In the genomic region with DNA sequence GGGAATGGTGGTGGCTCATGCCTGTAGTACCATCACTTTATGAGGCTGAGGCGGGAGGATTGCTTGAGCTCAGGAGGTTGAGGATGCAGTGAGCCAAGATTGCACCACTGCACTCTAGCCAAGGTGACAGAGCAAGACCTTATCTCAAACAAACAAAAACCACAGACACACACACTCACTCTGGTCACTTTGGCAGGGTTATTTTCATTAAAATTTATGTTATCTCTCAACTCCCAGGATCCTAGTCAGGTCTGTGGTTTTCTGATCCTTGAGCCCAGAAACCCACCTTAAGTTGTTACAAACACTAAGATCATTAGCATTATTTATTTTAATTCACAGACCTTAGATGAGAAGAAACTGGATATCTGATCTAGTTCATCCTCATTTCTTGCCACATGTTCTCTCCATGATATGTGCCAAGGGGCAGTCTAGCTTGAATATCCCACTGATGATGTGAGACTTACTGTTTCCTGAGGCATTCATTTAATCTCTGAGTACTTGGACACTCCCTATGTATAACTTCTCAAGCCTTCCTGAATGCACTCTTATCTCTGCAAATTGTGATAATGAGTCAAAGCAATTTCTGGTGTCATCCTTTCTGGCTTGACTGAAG, we compare ENCODE assay signal across 12 cellular contexts. TPM values are rescaled to one million over a fixed set of nuclear protein-coding genes. Genes with fewer than 3 reads are reported as not detected.
DNase-seq lines count a peak whose midpoint lies in the region; ATAC-seq, FAIRE-seq and TF ChIP-seq lines count a peak whose summit lies in the region.
"Had no signal": no experiment of that assay in that cellular context is flagged by ENCODE, and none has a peak within 500 bp of the region (broad histone marks: within the 10 kb centered on the region; RNA-seq: fewer than 3 reads in every experiment).

No MANE protein-coding gene starts in this region.

- SMC1A ChIA-PET in GM12878 (lab: Charles Lee; ENCODE audit: uncharacterized antibody, unreplicated experiment), result interaction anchor here (1.1 kb wide), 1 partner anchor 330 kb away, joined by 3 read pairs; no protein-coding TSS in a partner anchor

- H3K27ac ChIP-seq in CD4-positive, CD25-positive, alpha-beta regulatory T cell (ENCODE audit: insufficient read depth, low read length, poor library complexity, severe bottlenecking), result no peak overlapping the region
- H3K27ac ChIP-seq in GM12878 (ENCODE audit: control insufficient read depth, insufficient read depth) (no peak overlapping the region), right lobe of liver (no peak overlapping the region)

- WGBS in GM12878 (ENCODE audit: insufficient coverage, insufficient replicate concordance, low lambda C conversion rate, missing lambda C conversion rate), result 100% methylated on average over 1 of the region's 1 CpG
- no CpG with 5 or more reads among the region's 1 CpG for WGBS in right lobe of liver (ENCODE audit: insufficient coverage, low coverage, low lambda C conversion rate, missing lambda C conversion rate)

- ATAC-seq in CD4-positive, CD25-positive, alpha-beta regulatory T cell (ENCODE audit: low read depth in 2 of 2), result no peak
- peak; percentile 20; the same call in 2 of the 3 replicates for ATAC-seq in GM12878
- peak; percentile 57 to 72 (median 64) for ATAC-seq in right lobe of liver

- peak overlapping the region in 2 of 3 donors; percentile 9 to 85 for H3K27ac Mint-ChIP-seq in CD4-positive, CD25-positive, alpha-beta regulatory T cell
- H3K27ac Mint-ChIP-seq in HFFc6, result peak overlapping the region; percentile 19; the same call in 1 of the 2 replicates
- H3K27ac Mint-ChIP-seq in activated naive CD4-positive, alpha-beta T cell treated with anti-CD3 and anti-CD28 coated beads, Interleukin-2, amount 10 ng/mL, durations not matched to agents 7 days and 5 days, result no peak overlapping the region
- H3K27ac Mint-ChIP-seq: activated naive CD8-positive, alpha-beta T cell treated with anti-CD3 and anti-CD28 coated beads, Interleukin-2, amount 10 ng/mL, durations not matched to agents 7 days and 5 days had no signal

- DNase-seq in CD4-positive, CD25-positive, alpha-beta regulatory T cell, result no peak
- DNase-seq in HFFc6 (peak; percentile 65), GM12878 (ENCODE audit: low read depth, low spot score) (no peak), right lobe of liver (peak in 1 of 3 donors; percentile 66), NCI-H187 treated with DMSO at 0.1 percent for 48 hours (lab: John Stamatoyannopoulos, UW) (no peak), ureter (ENCODE audit: low spot score) (no peak)
- DNase-seq in stimulated activated CD4-positive, alpha-beta T cell treated with anti-CD3 and anti-CD28 coated beads, Interleukin-12 subunit alpha, Interleukin-12 subunit beta, amount 100 ng/mL, for 4 hours, result no peak
- no peak for DNase-seq in activated naive CD4-positive, alpha-beta T cell treated with anti-CD3 and anti-CD28 coated beads, Interleukin-2, amount 10 ng/mL, durations not matched to agents 7 days and 5 days
- DNase-seq: activated CD4-positive, alpha-beta T cell treated with anti-CD3 and anti-CD28 coated beads, Interleukin-2, amount 50 U/mL, for 4 hours; activated naive CD8-positive, alpha-beta T cell treated with anti-CD3 and anti-CD28 coated beads, Interleukin-2, amount 10 ng/mL, durations not matched to agents 7 days and 5 days; H7; SW 1271 had no signal

- no peaks in the 10 kb centered on the region for H3K27me3 ChIP-seq in CD4-positive, CD25-positive, alpha-beta regulatory T cell (ENCODE audit: control insufficient read depth, insufficient read depth, low read length)
- H3K27me3 ChIP-seq in GM12878 (replicated peaks in 1 of 2; ENCODE audit: control insufficient read depth in 2 of 2, insufficient read depth in 2 of 2, low read length in 1 of 2) (no peaks in the 10 kb centered on the region), right lobe of liver (no peaks in the 10 kb centered on the region)

- no peaks in the 10 kb centered on the region for H3K27me3 Mint-ChIP-seq in CD4-positive, CD25-positive, alpha-beta regulatory T cell
- H3K27me3 Mint-ChIP-seq in HFFc6 (ENCODE audit: insufficient read depth), result peaks cover 3% of the 10 kb centered on the region; the same call in 1 of the 2 replicates
- no peaks in the 10 kb centered on the region for H3K27me3 Mint-ChIP-seq in activated naive CD4-positive, alpha-beta T cell treated with anti-CD3 and anti-CD28 coated beads, Interleukin-2, amount 10 ng/mL, durations not matched to agents 7 days and 5 days
- H3K27me3 Mint-ChIP-seq: activated naive CD8-positive, alpha-beta T cell treated with anti-CD3 and anti-CD28 coated beads, Interleukin-2, amount 10 ng/mL, durations not matched to agents 7 days and 5 days had no signal

- intact Hi-C loops in GM12878 (cut with micrococcal nuclease; ENCODE audit: unreplicated experiment) (no loop called here), right lobe of liver (cut with DNase I) (no loop called here)

- no peak overlapping the region for H2AFZ ChIP-seq in GM12878 (ENCODE audit: control insufficient read depth, low read depth, low read length)

- no peak for TF ChIP-seq CTCF in HFFc6 (IDR thresholded peaks at IDR 0.05)
- no peak for TF ChIP-seq CTCF in GM12878 (IDR thresholded peaks at IDR 0.05 in 2 of 3, conservative IDR thresholded peaks at IDR 0.05 in 1 of 3; ENCODE audit: control insufficient read depth in 2 of 3, extremely low read depth in 1 of 3, insufficient read depth in 1 of 3, low read depth in 3 of 3, low read length in 3 of 3)
- TF ChIP-seq CTCF in right lobe of liver (IDR thresholded peaks at IDR 0.05), result no peak

- H3K36me3 ChIP-seq in CD4-positive, CD25-positive, alpha-beta regulatory T cell (ENCODE audit: control insufficient read depth, insufficient read depth, low read length), result peaks cover 8% of the 10 kb centered on the region
- H3K36me3 ChIP-seq in GM12878 (ENCODE audit: control insufficient read depth in 2 of 2, insufficient read depth in 2 of 2, low read length in 1 of 2), result peaks cover 0 to 2% of the 10 kb centered on the region in 2 experiments; a peak in 1 of 4 replicates
- peaks cover 0 to 10% (median 4%) of the 10 kb centered on the region in 4 donors for H3K36me3 ChIP-seq in right lobe of liver

- TF ChIP-seq POLR2A in GM12878 (IDR thresholded peaks at IDR 0.05; ENCODE audit: low read depth, low read length), result no peak
- TF ChIP-seq POLR2A in right lobe of liver (IDR thresholded peaks at IDR 0.05), result no peak

- RAD21 ChIA-PET in GM12878 (lab: Charles Lee; ENCODE audit: unreplicated experiment), result interaction anchor here (1.9 kb wide), 1 partner anchor 187 kb away, joined by 5 read pairs; no protein-coding TSS in a partner anchor

- FAIRE-seq in GM12878 (lab: Jason Lieb, UNC), result peak; percentile 38

- TF ChIP-seq RAD21 in GM12878 (IDR thresholded peaks at IDR 0.05; ENCODE audit: insufficient read depth, low read depth, low read length), result no peak

- POLR2A ChIA-PET in GM12878 (lab: Charles Lee), result interaction anchor here (0.6 kb wide), 1 partner anchor 1755 kb away, joined by 3 read pairs; no protein-coding TSS in a partner anchor

- TF ChIP-seq EP300 in GM12878 (IDR thresholded peaks at IDR 0.05; ENCODE audit: borderline replicate concordance in 1 of 2, control insufficient read depth in 1 of 2, low read depth in 2 of 2, low read length in 2 of 2), result no peak

- H3K9me3 ChIP-seq in CD4-positive, CD25-positive, alpha-beta regulatory T cell (ENCODE audit: control insufficient read depth in 2 of 2, low read length in 2 of 2), result no peaks in the 10 kb centered on the region
- H3K9me3 ChIP-seq in GM12878 (replicated peaks; ENCODE audit: control insufficient read depth, insufficient read depth, low read length) (no peaks in the 10 kb centered on the region), right lobe of liver (no peaks in the 10 kb centered on the region)

- H3K79me2 ChIP-seq in GM12878 (ENCODE audit: control insufficient read depth, insufficient read depth, low read length), result no peaks in the 10 kb centered on the region

- no peak overlapping the region for H3K9ac ChIP-seq in GM12878 (ENCODE audit: control insufficient read depth, insufficient read depth, low read length)

- no peaks in the 10 kb centered on the region for H3K9me3 Mint-ChIP-seq in CD4-positive, CD25-positive, alpha-beta regulatory T cell
- H3K9me3 Mint-ChIP-seq in HFFc6, result no peaks in the 10 kb centered on the region
- H3K9me3 Mint-ChIP-seq in activated naive CD4-positive, alpha-beta T cell treated with anti-CD3 and anti-CD28 coated beads, Interleukin-2, amount 10 ng/mL, durations not matched to agents 7 days and 5 days, result no peaks in the 10 kb centered on the region
- H3K9me3 Mint-ChIP-seq: activated naive CD8-positive, alpha-beta T cell treated with anti-CD3 and anti-CD28 coated beads, Interleukin-2, amount 10 ng/mL, durations not matched to agents 7 days and 5 days had no signal

- in situ Hi-C loops in GM12878 (cut with MboI), result no loop called here

- no peak overlapping the region for H3K4me2 ChIP-seq in GM12878 (ENCODE audit: control insufficient read depth, insufficient read depth)

- no peaks in the 10 kb centered on the region for H4K20me1 ChIP-seq in GM12878 (ENCODE audit: control insufficient read depth, insufficient read depth)

- BruUV-seq in GM12878 (replicated peaks; lab: Mats Ljungman, UMichigan), result no TSS peak

- H3K4me3 ChIP-seq in CD4-positive, CD25-positive, alpha-beta regulatory T cell (ENCODE audit: low read depth, low read length), result no peak overlapping the region
- H3K4me3 ChIP-seq in GM12878, result no peak overlapping the region
- H3K4me3 ChIP-seq in right lobe of liver, result no peak overlapping the region

- CTCF ChIA-PET in GM12878 (lab: Yijun Ruan, JAX), result interaction anchor here (1.0 to 2.1 kb wide), 4 partner anchors 9 to 187 kb away, joined by 3 to 11 read pairs (median 6); no protein-coding TSS in a partner anchor
- CTCF ChIA-PET in activated naive CD4-positive, alpha-beta T cell treated with anti-CD3 and anti-CD28 coated beads, Interleukin-2, amount 10 ng/mL, durations not matched to agents 7 days and 5 days (lab: Charles Lee), result interaction anchor here (1.2 to 1.9 kb wide), 2 partner anchors 9 to 187 kb away, joined by 4 to 5 read pairs; a partner anchor contains a TSS

- H3K4me1 Mint-ChIP-seq in CD4-positive, CD25-positive, alpha-beta regulatory T cell, result peaks cover 0 to 11% (median 6%) of the 10 kb centered on the region in 4 donors
- peaks cover 14% of the 10 kb centered on the region for H3K4me1 Mint-ChIP-seq in HFFc6 (ENCODE audit: low read depth)
- H3K4me1 Mint-ChIP-seq in activated naive CD4-positive, alpha-beta T cell treated with anti-CD3 and anti-CD28 coated beads, Interleukin-2, amount 10 ng/mL, durations not matched to agents 7 days and 5 days, result peaks cover 24% of the 10 kb centered on the region

- H3K4me1 ChIP-seq in CD4-positive, CD25-positive, alpha-beta regulatory T cell (ENCODE audit: control insufficient read depth, insufficient read depth, low read length, poor library complexity, severe bottlenecking), result no peaks in the 10 kb centered on the region
- H3K4me1 ChIP-seq in GM12878 (ENCODE audit: control insufficient read depth, insufficient read depth, low read length), result peaks cover 44% of the 10 kb centered on the region
- H3K4me1 ChIP-seq in right lobe of liver, result peaks cover 0 to 47% (median 14%) of the 10 kb centered on the region in 4 donors

- H3K36me3 Mint-ChIP-seq in CD4-positive, CD25-positive, alpha-beta regulatory T cell, result no peaks in the 10 kb centered on the region
- no peaks in the 10 kb centered on the region for H3K36me3 Mint-ChIP-seq in HFFc6 (ENCODE audit: low read depth)
- H3K36me3 Mint-ChIP-seq in activated naive CD4-positive, alpha-beta T cell treated with anti-CD3 and anti-CD28 coated beads, Interleukin-2, amount 10 ng/mL, durations not matched to agents 7 days and 5 days, result peaks cover 15% of the 10 kb centered on the region

- no peak overlapping the region for H3K4me3 Mint-ChIP-seq in CD4-positive, CD25-positive, alpha-beta regulatory T cell
- no peak overlapping the region for H3K4me3 Mint-ChIP-seq in HFFc6
- no peak overlapping the region for H3K4me3 Mint-ChIP-seq in activated naive CD4-positive, alpha-beta T cell treated with anti-CD3 and anti-CD28 coated beads, Interleukin-2, amount 10 ng/mL, durations not matched to agents 7 days and 5 days
- H3K4me3 Mint-ChIP-seq: activated naive CD8-positive, alpha-beta T cell treated with anti-CD3 and anti-CD28 coated beads, Interleukin-2, amount 10 ng/mL, durations not matched to agents 7 days and 5 days had no signal

RNA-seq across cellular contexts. Expression of a gene that starts 9.6 kb away (rescaled TPM):
- 9.9 TPM for total RNA-seq in CD4-positive, CD25-positive, alpha-beta regulatory T cell
- polyA plus RNA-seq in CD4-positive, CD25-positive, alpha-beta regulatory T cell, result 1 to 10 TPM; 6.2 to 9.2 (median 7.4) TPM
- 1 to 10 TPM; 6.4 to 9.8 (median 7.0) TPM for total RNA-seq in HFFc6 (2021; fragmentation: NEBNext Ultra II Directional; extraction: Animal tissue kit (Norgen Biotek cat#: 25700))
- total RNA-seq in GM12878 (2013; cell fraction: nucleolus; rRNA removed), result 7.5 and 8.0 TPM in 2 replicates
- total RNA-seq in GM12878 (2014; rRNA removed) (6.5 and 7.5 TPM in 2 replicates), GM12878 (2014; rRNA removed; fragmentation: Illumina TruSeq; extraction: Trizol) (5.1 and 5.2 TPM in 2 replicates), GM12878 (2021) (9.0 and 9.2 TPM in 2 replicates), right lobe of liver (10 to 100 TPM in 5 of 6 experiments, 1 to 10 TPM in 1; 7.8 to 27.1 (median 13.7) TPM), ureter (7.8 TPM)
- 2.0 TPM for polyA plus RNA-seq in GM12878 (2011; ENCODE audit: low read depth)
- polyA plus RNA-seq in GM12878 (2011; rRNA removed) (4.1 and 4.7 TPM in 2 replicates), GM12878 (2014; fragmentation: Illumina TruSeq; extraction: Trizol) (5.3 and 5.8 TPM in 2 replicates), GM12878 (2014; fragmentation: Nextera tagmentation; extraction: Ambion mirVana) (1 to 10 TPM; 2.1 to 2.6 TPM), GM12878 (2014; rRNA removed) (5.9 and 6.1 TPM in 2 replicates), GM12878 (2016; fragmentation: Nextera tagmentation; extraction: Ambion mirVana) (1 to 10 TPM; 2.6 to 3.9 TPM)
- 4.1 and 5.8 TPM in 2 replicates for polyA plus RNA-seq in GM12878 (2011; cell fraction: cytosol; rRNA removed)
- 5.9 and 6.4 TPM in 2 replicates for polyA plus RNA-seq in GM12878 (2011; cell fraction: nucleus; rRNA removed)
- polyA plus RNA-seq in GM12878 (2012), result 3.5 and 4.7 TPM in 2 replicates
- polyA minus RNA-seq in GM12878 (2011; rRNA and poly(A)+ RNA removed), result 5.5 and 8.8 TPM in 2 replicates
- 3.5 and 3.7 TPM in 2 replicates for polyA minus RNA-seq in GM12878 (2011; cell fraction: cytosol; rRNA and poly(A)+ RNA removed)
- 3.4 and 6.5 TPM in 2 replicates for polyA minus RNA-seq in GM12878 (2011; cell fraction: nucleus; rRNA and poly(A)+ RNA removed)

RNA-seq across cellular contexts. Expression of a gene that starts 11.3 kb away (rescaled TPM):
- total RNA-seq in CD4-positive, CD25-positive, alpha-beta regulatory T cell, result 87.4 TPM
- 10 to 100 TPM; 22.2 to 36.4 (median 26.2) TPM for polyA plus RNA-seq in CD4-positive, CD25-positive, alpha-beta regulatory T cell
- total RNA-seq in HFFc6 (2021; fragmentation: NEBNext Ultra II Directional; extraction: Animal tissue kit (Norgen Biotek cat#: 25700)), result 10 to 100 TPM; 31.3 to 36.6 (median 35.3) TPM
- 36.6 and 40.4 TPM in 2 replicates for total RNA-seq in GM12878 (2013; cell fraction: nucleolus; rRNA removed)
- 30.9 and 33.4 TPM in 2 replicates for total RNA-seq in GM12878 (2014; rRNA removed)
- total RNA-seq in GM12878 (2014; rRNA removed; fragmentation: Illumina TruSeq; extraction: Trizol), result 8.6 and 10.4 TPM in 2 replicates
- 38.5 and 40.1 TPM in 2 replicates for total RNA-seq in GM12878 (2021)
- polyA plus RNA-seq in GM12878 (2011; ENCODE audit: low read depth), result 5.4 TPM
- polyA plus RNA-seq in GM12878 (2011; rRNA removed), result 5.5 and 8.8 TPM in 2 replicates
- 9.9 and 18.4 TPM in 2 replicates for polyA plus RNA-seq in GM12878 (2011; cell fraction: cytosol; rRNA removed)
- polyA plus RNA-seq in GM12878 (2011; cell fraction: nucleus; rRNA removed), result 229 and 261 TPM in 2 replicates
- polyA plus RNA-seq in GM12878 (2012), result 25.2 and 26.9 TPM in 2 replicates
- polyA plus RNA-seq in GM12878 (2014; fragmentation: Illumina TruSeq; extraction: Trizol), result 0.97 and 4.5 TPM in 2 replicates
- polyA plus RNA-seq in GM12878 (2014; fragmentation: Nextera tagmentation; extraction: Ambion mirVana), result under 1 TPM in 1 of 2 experiments, not detected in 1; 0.31 TPM
- 45.1 and 54.2 TPM in 2 replicates for polyA plus RNA-seq in GM12878 (2014; rRNA removed)
- 10 to 100 TPM; 19.5 to 22.9 TPM for polyA plus RNA-seq in GM12878 (2016; fragmentation: Nextera tagmentation; extraction: Ambion mirVana)
- 3.3 and 10.7 TPM in 2 replicates for polyA minus RNA-seq in GM12878 (2011; rRNA and poly(A)+ RNA removed)
- 4.1 and 7.7 TPM in 2 replicates for polyA minus RNA-seq in GM12878 (2011; cell fraction: cytosol; rRNA and poly(A)+ RNA removed)
- polyA minus RNA-seq in GM12878 (2011; cell fraction: nucleus; rRNA and poly(A)+ RNA removed), result 26.0 and 38.0 TPM in 2 replicates
- 10 to 100 TPM; 16.8 to 52.4 (median 38.4) TPM for total RNA-seq in right lobe of liver
- 44.6 TPM for total RNA-seq in ureter

RNA-seq across cellular contexts. Expression of a gene that starts 32.3 kb away (rescaled TPM):
- 41.5 TPM for total RNA-seq in CD4-positive, CD25-positive, alpha-beta regulatory T cell
- polyA plus RNA-seq in CD4-positive, CD25-positive, alpha-beta regulatory T cell, result 1 to 10 TPM; 5.5 to 9.2 (median 6.4) TPM
- 10 to 100 TPM; 24.1 to 29.7 (median 28.7) TPM for total RNA-seq in HFFc6 (2021; fragmentation: NEBNext Ultra II Directional; extraction: Animal tissue kit (Norgen Biotek cat#: 25700))
- 31.4 and 40.8 TPM in 2 replicates for total RNA-seq in GM12878 (2013; cell fraction: nucleolus; rRNA removed)
- 24.2 and 30.6 TPM in 2 replicates for total RNA-seq in GM12878 (2014; rRNA removed)
- 15.4 and 16.1 TPM in 2 replicates for total RNA-seq in GM12878 (2014; rRNA removed; fragmentation: Illumina TruSeq; extraction: Trizol)
- total RNA-seq in GM12878 (2021), result 45.1 and 45.3 TPM in 2 replicates
- polyA plus RNA-seq in GM12878 (2011; ENCODE audit: low read depth), result 6.9 TPM
- 11.3 and 25.6 TPM in 2 replicates for polyA plus RNA-seq in GM12878 (2011; rRNA removed)
- polyA plus RNA-seq in GM12878 (2011; cell fraction: cytosol; rRNA removed), result 19.7 and 24.9 TPM in 2 replicates
- polyA plus RNA-seq in GM12878 (2011; cell fraction: nucleus; rRNA removed), result 76.5 and 89.1 TPM in 2 replicates
- 19.0 and 19.4 TPM in 2 replicates for polyA plus RNA-seq in GM12878 (2012)
- 20.0 and 32.4 TPM in 2 replicates for polyA plus RNA-seq in GM12878 (2014; fragmentation: Illumina TruSeq; extraction: Trizol)
- under 1 TPM; 0.24 to 0.58 TPM for polyA plus RNA-seq in GM12878 (2014; fragmentation: Nextera tagmentation; extraction: Ambion mirVana)
- polyA plus RNA-seq in GM12878 (2014; rRNA removed), result 33.7 and 34.2 TPM in 2 replicates
- 1 to 10 TPM; 4.4 to 4.9 TPM for polyA plus RNA-seq in GM12878 (2016; fragmentation: Nextera tagmentation; extraction: Ambion mirVana)
- polyA minus RNA-seq in GM12878 (2011; rRNA and poly(A)+ RNA removed), result 24.4 and 31.5 TPM in 2 replicates
- 15.8 and 24.1 TPM in 2 replicates for polyA minus RNA-seq in GM12878 (2011; cell fraction: cytosol; rRNA and poly(A)+ RNA removed)
- 33.0 and 56.8 TPM in 2 replicates for polyA minus RNA-seq in GM12878 (2011; cell fraction: nucleus; rRNA and poly(A)+ RNA removed)
- total RNA-seq in right lobe of liver, result 10 to 100 TPM in 2 of 6 experiments, 1 to 10 TPM in 4; 7.1 to 15.9 (median 8.7) TPM
- total RNA-seq in ureter, result 37.1 TPM

RNA-seq across cellular contexts. Expression of a gene that starts 35.7 kb away (rescaled TPM):
- 5.9 TPM for total RNA-seq in CD4-positive, CD25-positive, alpha-beta regulatory T cell
- under 1 TPM in 2 of 4 donors, not detected in 2; 0.05 to 0.18 TPM for polyA plus RNA-seq in CD4-positive, CD25-positive, alpha-beta regulatory T cell
- total RNA-seq in HFFc6 (2021; fragmentation: NEBNext Ultra II Directional; extraction: Animal tissue kit (Norgen Biotek cat#: 25700)), result 1 to 10 TPM; 1.9 to 4.3 (median 3.0) TPM
- 12.6 and 16.8 TPM in 2 replicates for total RNA-seq in GM12878 (2013; cell fraction: nucleolus; rRNA removed)
- total RNA-seq in GM12878 (2014; rRNA removed), result 7.1 and 8.5 TPM in 2 replicates
- 2.5 and 2.9 TPM in 2 replicates for total RNA-seq in GM12878 (2014; rRNA removed; fragmentation: Illumina TruSeq; extraction: Trizol)
- 14.0 and 15.0 TPM in 2 replicates for total RNA-seq in GM12878 (2021)
- 0.56 TPM for polyA plus RNA-seq in GM12878 (2011; ENCODE audit: low read depth)
- polyA plus RNA-seq in GM12878 (2011; rRNA removed), result 1.3 and 3.0 TPM in 2 replicates
- 3.2 and 6.8 TPM in 2 replicates for polyA plus RNA-seq in GM12878 (2011; cell fraction: cytosol; rRNA removed)
- polyA plus RNA-seq in GM12878 (2011; cell fraction: nucleus; rRNA removed), result 64.3 and 77.7 TPM in 2 replicates
- polyA plus RNA-seq in GM12878 (2012), result 2.0 and 3.5 TPM in 2 replicates
- polyA plus RNA-seq in GM12878 (2014; fragmentation: Illumina TruSeq; extraction: Trizol), result 1.5 and 4.0 TPM in 2 replicates
- under 1 TPM; 0.18 to 0.53 TPM for polyA plus RNA-seq in GM12878 (2014; fragmentation: Nextera tagmentation; extraction: Ambion mirVana)
- polyA plus RNA-seq in GM12878 (2014; rRNA removed), result 14.9 and 15.9 TPM in 2 replicates
- polyA plus RNA-seq in GM12878 (2016; fragmentation: Nextera tagmentation; extraction: Ambion mirVana), result 1 to 10 TPM; 1.6 to 2.1 TPM
- polyA minus RNA-seq in GM12878 (2011; rRNA and poly(A)+ RNA removed), result 2.6 and 5.8 TPM in 2 replicates
- 3.2 and 4.6 TPM in 2 replicates for polyA minus RNA-seq in GM12878 (2011; cell fraction: cytosol; rRNA and poly(A)+ RNA removed)
- 8.9 and 16.6 TPM in 2 replicates for polyA minus RNA-seq in GM12878 (2011; cell fraction: nucleus; rRNA and poly(A)+ RNA removed)
- total RNA-seq in right lobe of liver, result 1 to 10 TPM in 1 of 6 experiments, under 1 TPM in 5; 0.37 to 1.6 (median 0.88) TPM
- 7.7 TPM for total RNA-seq in ureter

Comparison
In these comparisons a context has a peak if more than half of its experiments do, and no peak if none do; other contexts are left out.
1. ATAC-seq: peak in GM12878 (single experiment) and right lobe of liver (4 of 4); none in CD4-positive, CD25-positive, alpha-beta regulatory T cell (0 of 2).